ENCODE assay signal across 20 cellular contexts in genomic region chr1:14759843-14760242, GRCh38.
A peak's percentile ranks its signal among the peaks of the same experiment; 100 is the strongest.
DNase-seq lines count a peak whose midpoint lies in the region; ATAC-seq, FAIRE-seq and TF ChIP-seq lines count a peak whose summit lies in the region.
"Had no signal": no experiment of that assay in that cellular context is flagged by ENCODE, and none has a peak within 500 bp of the region (broad histone marks: within the 10 kb centered on the region; RNA-seq: fewer than 3 reads in every experiment).

No MANE protein-coding gene starts in this region.

- H3K27ac ChIP-seq in esophagus squamous epithelium (peak overlapping the region; percentile 18 to 51 (median 36)), neuronal stem cell (replicated peaks; ENCODE audit: low read length) (no peak overlapping the region)
- H3K27ac ChIP-seq: HL-60 had no signal

- intact Hi-C loops in esophagus squamous epithelium (cut with DNase I): no loop called here

- no peak for FAIRE-seq in bronchial epithelial cell (lab: Jason Lieb, UNC)
- FAIRE-seq: GM19239, H1 had no signal

- H3K9me3 ChIP-seq in esophagus squamous epithelium (no peaks in the 10 kb centered on the region), neuronal stem cell (replicated peaks in 1 of 2; ENCODE audit: control insufficient read depth in 2 of 2, insufficient read depth in 1 of 2, low read depth in 1 of 2, low read length in 2 of 2) (no peaks in the 10 kb centered on the region)

- H2BK12ac ChIP-seq in neuronal stem cell (ENCODE audit: low read length): no peak overlapping the region

- no peak overlapping the region for H2BK15ac ChIP-seq in neuronal stem cell (ENCODE audit: low read length)

- H3K4me1 ChIP-seq in esophagus squamous epithelium: peaks cover 20 to 67% (median 34%) of the 10 kb centered on the region in 3 donors
- peaks cover 12 to 35% of the 10 kb centered on the region in 2 donors for H3K4me1 ChIP-seq in neuronal stem cell (ENCODE audit: control insufficient read depth in 2 of 2, insufficient read depth in 1 of 2, low read depth in 1 of 2, low read length in 2 of 2)

- no peak for TF ChIP-seq POLR2A in esophagus squamous epithelium (IDR thresholded peaks at IDR 0.05)

- 37 to 38% methylated on average over 5 to 7 of the region's 7 CpGs for WGBS in esophagus squamous epithelium, 2 donors
- no CpG with 5 or more reads among the region's 7 CpGs for WGBS in neuronal stem cell (ENCODE audit: extremely low coverage in 2 of 2, insufficient read length in 2 of 2, insufficient replicate concordance in 1 of 2), 2 donors

- peak overlapping the region; percentile 14 for H3K23ac ChIP-seq in neuronal stem cell (ENCODE audit: low read depth, low read length, poor library complexity)

- no peak overlapping the region for H3K4me3 ChIP-seq in bronchial epithelial cell (ENCODE audit: low read depth, low read length)
- H3K4me3 ChIP-seq in esophagus squamous epithelium: no peak overlapping the region
- no peak overlapping the region for H3K4me3 ChIP-seq in neuronal stem cell (ENCODE audit: low read length in 2 of 2)

- no peaks in the 10 kb centered on the region for H3K36me3 ChIP-seq in bronchial epithelial cell (ENCODE audit: control insufficient read depth, insufficient read depth, low read length)
- H3K36me3 ChIP-seq in esophagus squamous epithelium: no peaks in the 10 kb centered on the region
- H3K36me3 ChIP-seq in neuronal stem cell (replicated peaks in 1 of 2; ENCODE audit: control insufficient read depth in 2 of 2, insufficient read depth in 2 of 2, low read length in 2 of 2): peaks cover 0 to 50% of the 10 kb centered on the region in 2 donors

- H3K9ac ChIP-seq in neuronal stem cell (ENCODE audit: low read depth, low read length, poor library complexity): no peak overlapping the region

- H3K18ac ChIP-seq in neuronal stem cell (ENCODE audit: low read length): peak overlapping the region; percentile 46

- no peaks in the 10 kb centered on the region for H3K27me3 ChIP-seq in bronchial epithelial cell (ENCODE audit: control insufficient read depth, insufficient read depth, low read length)
- no peaks in the 10 kb centered on the region for H3K27me3 ChIP-seq in esophagus squamous epithelium
- H3K27me3 ChIP-seq in neuronal stem cell (ENCODE audit: control insufficient read depth in 3 of 3, insufficient read depth in 3 of 3, low read depth in 1 of 3, low read length in 3 of 3): no peaks in the 10 kb centered on the region

- no peak overlapping the region for H2BK120ac ChIP-seq in neuronal stem cell (ENCODE audit: low read depth, low read length)

- H2AK5ac ChIP-seq in neuronal stem cell (ENCODE audit: low read depth, low read length): no peak overlapping the region

- DNase-seq in ELF-1 (ENCODE audit: low read depth, low spot score): peak; percentile 77
- DNase-seq in bronchial epithelial cell (ENCODE audit: low read depth): peak; percentile 13
- DNase-seq in esophagus squamous epithelium (lab: John Stamatoyannopoulos, UW): no peak
- no peak for DNase-seq in neuronal stem cell (ENCODE audit: low spot score)
- DNase-seq in activated CD4-positive, alpha-beta T cell treated with anti-CD3 and anti-CD28 coated beads for 48 hours: no peak
- no peak for DNase-seq in islet precursor cell
- no peak for DNase-seq in NCI-H748 (lab: John Stamatoyannopoulos, UW; ENCODE audit: unreplicated experiment)
- DNase-seq: ACHN; C1 segment of cervical spinal cord; CD4-positive, alpha-beta T cell; DMS153; DMS79 treated with DMSO at 0.1 percent for 48 hours; EL; GDM1; HCEC 1CT; HFFc6 had no signal

- no peak overlapping the region for H4K8ac ChIP-seq in neuronal stem cell (ENCODE audit: low read depth, low read length)

- H4K91ac ChIP-seq in neuronal stem cell (ENCODE audit: low read depth, low read length, poor library complexity): no peak overlapping the region

- no peak overlapping the region for H3K4me2 ChIP-seq in neuronal stem cell (ENCODE audit: insufficient read depth, low read length, poor library complexity, severe bottlenecking)

- TF ChIP-seq CTCF in bronchial epithelial cell (IDR thresholded peaks at IDR 0.05; ENCODE audit: insufficient read depth, low read length, severe bottlenecking) (no peak), esophagus squamous epithelium (IDR thresholded peaks at IDR 0.05) (no peak)

- no peak overlapping the region for H2BK5ac ChIP-seq in neuronal stem cell (ENCODE audit: low read length)

- no peaks in the 10 kb centered on the region for H3K79me1 ChIP-seq in neuronal stem cell (ENCODE audit: low read depth, low read length)

- ATAC-seq in HG03457 (IDR thresholded peaks at IDR 0.05; ENCODE audit: unreplicated experiment): no peak

- H2AFZ ChIP-seq in neuronal stem cell (ENCODE audit: low read length): no peak overlapping the region

- no peak overlapping the region for H3K14ac ChIP-seq in neuronal stem cell (ENCODE audit: low read length)

- H3K4ac ChIP-seq in neuronal stem cell (ENCODE audit: low read length): no peak overlapping the region

Comparison
In these comparisons a context has a peak if more than half of its experiments do, and no peak if none do; other contexts are left out.
1. DNase-seq: peak in ELF-1 (single experiment) and bronchial epithelial cell (single experiment); none in esophagus squamous epithelium (single experiment), neuronal stem cell (single experiment), activated CD4-positive, alpha-beta T cell treated with anti-CD3 and anti-CD28 coated beads for 48 hours (single experiment), islet precursor cell (single experiment) and NCI-H748 (single experiment).